Comparison of ENCODE assay signal across 13 cellular contexts in the genomic region with DNA sequence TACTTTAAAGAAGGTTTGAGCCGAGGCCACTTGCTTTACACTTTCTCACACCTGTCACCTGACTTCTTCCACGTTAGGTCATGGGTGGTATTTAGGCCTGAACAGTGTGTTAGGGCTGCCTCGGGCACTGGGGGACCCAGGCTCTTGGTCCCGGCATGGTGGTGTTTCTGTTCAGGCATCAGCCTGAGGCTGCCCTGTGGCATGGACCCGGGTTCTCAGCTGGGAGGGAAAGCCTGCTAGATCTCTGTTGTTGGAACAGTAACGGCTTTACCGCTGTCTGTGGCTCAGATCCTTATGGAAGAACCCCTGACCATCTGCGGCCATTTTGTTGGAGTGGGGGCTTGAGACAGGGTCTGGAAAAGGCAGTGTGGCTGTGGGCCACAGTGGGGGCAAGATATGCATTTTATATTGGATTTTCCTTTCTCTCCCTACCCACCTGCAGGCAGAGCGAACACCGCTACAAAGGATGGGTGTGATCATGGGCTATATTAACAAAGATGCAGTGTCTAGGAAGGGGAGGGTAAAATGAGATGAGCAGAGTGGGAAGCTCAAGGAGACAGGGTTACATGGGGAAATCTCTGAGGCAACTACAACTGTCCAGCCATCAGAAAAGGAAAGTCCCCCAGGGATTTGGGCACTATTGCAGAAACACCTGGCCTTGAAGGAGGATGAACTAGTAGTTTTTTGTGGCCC. TPM values are rescaled to one million over a fixed set of nuclear protein-coding genes. Genes with fewer than 3 reads are reported as not detected.
DNase-seq lines count a peak whose midpoint lies in the region; ATAC-seq, FAIRE-seq and TF ChIP-seq lines count a peak whose summit lies in the region.
"Had no signal": no experiment of that assay in that cellular context is flagged by ENCODE, and none has a peak within 500 bp of the region (broad histone marks: within the 10 kb centered on the region; RNA-seq: fewer than 3 reads in every experiment).

No MANE protein-coding gene starts in this region.

- TF ChIP-seq CTCF in Calu3 (IDR thresholded peaks at IDR 0.05; ENCODE audit: unreplicated experiment) (no peak), GM12878 (IDR thresholded peaks at IDR 0.05 in 2 of 3, conservative IDR thresholded peaks at IDR 0.05 in 1 of 3; ENCODE audit: control insufficient read depth in 2 of 3, extremely low read depth in 1 of 3, insufficient read depth in 1 of 3, low read depth in 3 of 3, low read length in 3 of 3) (no peak), nephron progenitor cell (IDR thresholded peaks at IDR 0.05) (no peak)

- no peaks in the 10 kb centered on the region for H4K20me1 ChIP-seq in GM12878 (ENCODE audit: control insufficient read depth, insufficient read depth)

- BruUV-seq in Calu3 (replicated peaks; lab: Mats Ljungman, UMichigan) (no TSS peak), GM12878 (replicated peaks; lab: Mats Ljungman, UMichigan) (no TSS peak)

- POLR2A ChIA-PET in GM12878 (lab: Charles Lee): no interaction called here

- H3K27me3 Mint-ChIP-seq in Calu3 (ENCODE audit: unreplicated experiment): no peaks in the 10 kb centered on the region
- H3K27me3 Mint-ChIP-seq in nephron progenitor cell (ENCODE audit: low read depth, poor library complexity): peaks cover 40% of the 10 kb centered on the region

- H3K27ac Mint-ChIP-seq in Calu3 (ENCODE audit: unreplicated experiment) (no peak overlapping the region), nephron progenitor cell (no peak overlapping the region)

- no peaks in the 10 kb centered on the region for H3K9me3 ChIP-seq in GM12878 (replicated peaks; ENCODE audit: control insufficient read depth, insufficient read depth, low read length)
- H3K9me3 ChIP-seq: prostate gland had no signal

- SMC1A ChIA-PET in GM12878 (lab: Charles Lee; ENCODE audit: uncharacterized antibody, unreplicated experiment): no interaction called here

- TF ChIP-seq POLR2A in GM12878 (IDR thresholded peaks at IDR 0.05; ENCODE audit: low read depth, low read length): no peak

- in situ Hi-C loops in GM12878 (cut with MboI): loop anchor here (10.0 kb wide), 1 partner anchor 115 kb away; no protein-coding TSS in a partner anchor

- peaks cover 0 to 2% of the 10 kb centered on the region in 2 experiments; a peak in 2 of 4 replicates for H3K27me3 ChIP-seq in GM12878 (replicated peaks in 1 of 2; ENCODE audit: control insufficient read depth in 2 of 2, insufficient read depth in 2 of 2, low read length in 1 of 2)

- RAD21 ChIA-PET in GM12878 (lab: Charles Lee; ENCODE audit: unreplicated experiment): no interaction called here

- H3K4me3 ChIP-seq in Jurkat, Clone E6-1 (ENCODE audit: low read length): peak overlapping the region; percentile 57
- H3K4me3 ChIP-seq in GM12878: no peak overlapping the region
- H3K4me3 ChIP-seq: SJSA1 had no signal

- intact Hi-C loops in Calu3 (cut with micrococcal nuclease; ENCODE audit: unreplicated experiment): loop anchor here (10.0 kb wide), 1 partner anchor 85 kb away; the partner anchor contains the start of gene ABCC8
- intact Hi-C loops in GM12878 (cut with micrococcal nuclease; ENCODE audit: unreplicated experiment): no loop called here

- 59% methylated on average over 10 of the region's 10 CpGs for WGBS in GM12878 (ENCODE audit: insufficient coverage, insufficient replicate concordance, low lambda C conversion rate, missing lambda C conversion rate)

- no peaks in the 10 kb centered on the region for H3K4me1 ChIP-seq in GM12878 (ENCODE audit: control insufficient read depth, insufficient read depth, low read length)
- H3K4me1 ChIP-seq: prostate gland had no signal

- H3K36me3 ChIP-seq in GM12878 (ENCODE audit: control insufficient read depth in 2 of 2, insufficient read depth in 2 of 2, low read length in 1 of 2): no peaks in the 10 kb centered on the region
- H3K36me3 ChIP-seq: prostate gland, SJSA1 had no signal

- no peak for FAIRE-seq in GM12878 (lab: Jason Lieb, UNC)
- FAIRE-seq: H54 had no signal

- CTCF ChIA-PET in Calu3 (lab: Charles Lee) (interaction anchor here (0.9 kb wide), 1 partner anchor 138 kb away, joined by 4 read pairs; no protein-coding TSS in a partner anchor), GM12878 (lab: Yijun Ruan, JAX) (interaction anchor here (0.7 to 0.9 kb wide), 2 partner anchors 8 to 115 kb away, joined by 3 to 4 read pairs; no protein-coding TSS in a partner anchor)

- no peak for DNase-seq in Calu3
- DNase-seq in Jurkat, Clone E6-1 (ENCODE audit: low read depth, low spot score): no peak
- no peak for DNase-seq in GM12878 (ENCODE audit: low read depth, low spot score)
- no peak for DNase-seq in nephron progenitor cell
- DNase-seq in occipital lobe (lab: John Stamatoyannopoulos, UW): no peak
- DNase-seq in islet precursor cell: no peak

- TF ChIP-seq RAD21 in GM12878 (IDR thresholded peaks at IDR 0.05; ENCODE audit: insufficient read depth, low read depth, low read length): no peak

- H3K4me1 Mint-ChIP-seq in Calu3 (ENCODE audit: low read depth, unreplicated experiment): no peaks in the 10 kb centered on the region
- peaks cover 10% of the 10 kb centered on the region for H3K4me1 Mint-ChIP-seq in nephron progenitor cell

- peak overlapping the region; percentile 34; the same call in 1 of the 2 replicates for H2AFZ ChIP-seq in GM12878 (ENCODE audit: control insufficient read depth, low read depth, low read length)

- ATAC-seq in GM12878 (no peak), HG03135 (IDR thresholded peaks at IDR 0.05; ENCODE audit: unreplicated experiment) (no peak), HG02852 (IDR thresholded peaks at IDR 0.05; ENCODE audit: unreplicated experiment) (no peak)

- H3K9me3 Mint-ChIP-seq in Calu3 (ENCODE audit: low read depth, unreplicated experiment) (no peaks in the 10 kb centered on the region), nephron progenitor cell (no peaks in the 10 kb centered on the region)

- H3K4me3 Mint-ChIP-seq in Calu3 (ENCODE audit: low read depth, unreplicated experiment) (peak overlapping the region; percentile 77), nephron progenitor cell (peak overlapping the region; percentile 77)

- H3K4me2 ChIP-seq in GM12878 (ENCODE audit: control insufficient read depth, insufficient read depth): no peak overlapping the region; the same call in 1 of the 2 replicates

- no peak overlapping the region for H3K9ac ChIP-seq in GM12878 (ENCODE audit: control insufficient read depth, insufficient read depth, low read length)

- H3K36me3 Mint-ChIP-seq in Calu3 (ENCODE audit: insufficient read depth, unreplicated experiment) (peaks cover 22% of the 10 kb centered on the region), nephron progenitor cell (ENCODE audit: low read depth) (no peaks in the 10 kb centered on the region)

- TF ChIP-seq EP300 in GM12878 (IDR thresholded peaks at IDR 0.05; ENCODE audit: borderline replicate concordance in 1 of 2, control insufficient read depth in 1 of 2, low read depth in 2 of 2, low read length in 2 of 2): no peak

- H3K79me2 ChIP-seq in GM12878 (ENCODE audit: control insufficient read depth, insufficient read depth, low read length): no peaks in the 10 kb centered on the region

- H3K27ac ChIP-seq in GM12878 (ENCODE audit: control insufficient read depth, insufficient read depth): no peak overlapping the region
- H3K27ac ChIP-seq: SJSA1 had no signal

TF ChIP-seq in GM12878, 131 proteins besides CTCF, POLR2A, EP300 and RAD21:
- TF ChIP-seq TCF7 (IDR thresholded peaks at IDR 0.05; ENCODE audit: borderline replicate concordance): no peak

RNA-seq across cellular contexts. Expression of gene KCNJ11, which starts 1.6 kb away (rescaled TPM):
- total RNA-seq in Calu3 (2022) (2.4 and 2.9 TPM in 2 replicates), GM12878 (2014; rRNA removed) (0.28 and 0.33 TPM in 2 replicates), GM12878 (2014; rRNA removed; fragmentation: Illumina TruSeq; extraction: Trizol) (0.09 TPM in 1 of 2 replicates, not detected in the other), GM12878 (2021) (0.11 and 0.56 TPM in 2 replicates), occipital lobe (11.4 TPM)
- polyA plus RNA-seq in Jurkat, Clone E6-1 (2012; ENCODE audit: insufficient read depth, insufficient read length): 6.6 TPM
- 0.13 and 0.91 TPM in 2 replicates for total RNA-seq in GM12878 (2013; cell fraction: nucleolus; rRNA removed)
- polyA plus RNA-seq in GM12878 (2011; ENCODE audit: low read depth): 0.22 TPM
- polyA plus RNA-seq in GM12878 (2011; rRNA removed) (not detected in 2 replicates), GM12878 (2014; fragmentation: Illumina TruSeq; extraction: Trizol) (0.15 TPM in 1 of 2 replicates, not detected in the other), GM12878 (2014; fragmentation: Nextera tagmentation; extraction: Ambion mirVana) (not detected), GM12878 (2014; rRNA removed) (0.06 and 0.22 TPM in 2 replicates), GM12878 (2016; fragmentation: Nextera tagmentation; extraction: Ambion mirVana) (not detected)
- 0.04 and 0.13 TPM in 2 replicates for polyA plus RNA-seq in GM12878 (2011; cell fraction: cytosol; rRNA removed)
- polyA plus RNA-seq in GM12878 (2011; cell fraction: nucleus; rRNA removed): 0.13 and 0.38 TPM in 2 replicates
- polyA plus RNA-seq in GM12878 (2012): 0.54 and 0.84 TPM in 2 replicates
- polyA minus RNA-seq in GM12878 (2011; rRNA and poly(A)+ RNA removed): 0.37 TPM in 1 of 2 replicates, not detected in the other
- polyA minus RNA-seq in GM12878 (2011; cell fraction: cytosol; rRNA and poly(A)+ RNA removed): not detected in 2 replicates
- not detected in 2 replicates for polyA minus RNA-seq in GM12878 (2011; cell fraction: nucleus; rRNA and poly(A)+ RNA removed)
- total RNA-seq: fibroblast of villous mesenchyme, M059J, SJSA1 had no signal

RNA-seq across cellular contexts. Expression of gene NCR3LG1, which starts 38.5 kb away (rescaled TPM):
- total RNA-seq in Calu3 (2022) (3.1 and 5.3 TPM in 2 replicates), GM12878 (2014; rRNA removed) (0.17 and 0.22 TPM in 2 replicates), GM12878 (2014; rRNA removed; fragmentation: Illumina TruSeq; extraction: Trizol) (0.09 and 0.18 TPM in 2 replicates), GM12878 (2021) (0.18 and 0.21 TPM in 2 replicates), occipital lobe (12.0 TPM)
- polyA plus RNA-seq in Jurkat, Clone E6-1 (2012; ENCODE audit: insufficient read depth, insufficient read length): 6.0 TPM
- 1.6 and 1.8 TPM in 2 replicates for total RNA-seq in GM12878 (2013; cell fraction: nucleolus; rRNA removed)
- polyA plus RNA-seq in GM12878 (2011; ENCODE audit: low read depth): 0.09 TPM
- polyA plus RNA-seq in GM12878 (2011; rRNA removed) (0.09 and 0.12 TPM in 2 replicates), GM12878 (2014; fragmentation: Illumina TruSeq; extraction: Trizol) (0.10 and 0.13 TPM in 2 replicates), GM12878 (2014; fragmentation: Nextera tagmentation; extraction: Ambion mirVana) (under 1 TPM in 1 of 2 experiments, not detected in 1; under 0.01 TPM), GM12878 (2014; rRNA removed) (0.05 and 0.15 TPM in 2 replicates), GM12878 (2016; fragmentation: Nextera tagmentation; extraction: Ambion mirVana) (under 1 TPM in 1 of 2 experiments, not detected in 1; 0.11 TPM)
- polyA plus RNA-seq in GM12878 (2011; cell fraction: cytosol; rRNA removed): 0.08 and 0.09 TPM in 2 replicates
- polyA plus RNA-seq in GM12878 (2011; cell fraction: nucleus; rRNA removed): 0.16 and 0.28 TPM in 2 replicates
- 0.10 and 0.24 TPM in 2 replicates for polyA plus RNA-seq in GM12878 (2012)
- polyA minus RNA-seq in GM12878 (2011; rRNA and poly(A)+ RNA removed): 0.10 and 0.22 TPM in 2 replicates
- polyA minus RNA-seq in GM12878 (2011; cell fraction: cytosol; rRNA and poly(A)+ RNA removed): 0.10 TPM in 1 of 2 replicates, not detected in the other
- 0.19 and 0.24 TPM in 2 replicates for polyA minus RNA-seq in GM12878 (2011; cell fraction: nucleus; rRNA and poly(A)+ RNA removed)
